In genomic region chr13:42027286-42027685, GRCh38 we compare ENCODE assay signal across 1 cellular context.
TF ChIP-seq lines count a peak whose summit lies in the region.

No MANE protein-coding gene starts in this region.

TF ChIP-seq in HCT116, 20 proteins besides CTCF, POLR2A, EP300 and RAD21 (continued from another document):
- TF ChIP-seq, protein P1, sequence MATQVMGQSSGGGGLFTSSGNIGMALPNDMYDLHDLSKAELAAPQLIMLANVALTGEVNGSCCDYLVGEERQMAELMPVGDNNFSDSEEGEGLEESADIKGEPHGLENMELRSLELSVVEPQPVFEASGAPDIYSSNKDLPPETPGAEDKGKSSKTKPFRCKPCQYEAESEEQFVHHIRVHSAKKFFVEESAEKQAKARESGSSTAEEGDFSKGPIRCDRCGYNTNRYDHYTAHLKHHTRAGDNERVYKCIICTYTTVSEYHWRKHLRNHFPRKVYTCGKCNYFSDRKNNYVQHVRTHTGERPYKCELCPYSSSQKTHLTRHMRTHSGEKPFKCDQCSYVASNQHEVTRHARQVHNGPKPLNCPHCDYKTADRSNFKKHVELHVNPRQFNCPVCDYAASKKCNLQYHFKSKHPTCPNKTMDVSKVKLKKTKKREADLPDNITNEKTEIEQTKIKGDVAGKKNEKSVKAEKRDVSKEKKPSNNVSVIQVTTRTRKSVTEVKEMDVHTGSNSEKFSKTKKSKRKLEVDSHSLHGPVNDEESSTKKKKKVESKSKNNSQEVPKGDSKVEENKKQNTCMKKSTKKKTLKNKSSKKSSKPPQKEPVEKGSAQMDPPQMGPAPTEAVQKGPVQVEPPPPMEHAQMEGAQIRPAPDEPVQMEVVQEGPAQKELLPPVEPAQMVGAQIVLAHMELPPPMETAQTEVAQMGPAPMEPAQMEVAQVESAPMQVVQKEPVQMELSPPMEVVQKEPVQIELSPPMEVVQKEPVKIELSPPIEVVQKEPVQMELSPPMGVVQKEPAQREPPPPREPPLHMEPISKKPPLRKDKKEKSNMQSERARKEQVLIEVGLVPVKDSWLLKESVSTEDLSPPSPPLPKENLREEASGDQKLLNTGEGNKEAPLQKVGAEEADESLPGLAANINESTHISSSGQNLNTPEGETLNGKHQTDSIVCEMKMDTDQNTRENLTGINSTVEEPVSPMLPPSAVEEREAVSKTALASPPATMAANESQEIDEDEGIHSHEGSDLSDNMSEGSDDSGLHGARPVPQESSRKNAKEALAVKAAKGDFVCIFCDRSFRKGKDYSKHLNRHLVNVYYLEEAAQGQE (IDR thresholded peaks at IDR 0.05; ENCODE audit: low read depth) = no peak
